Comparison of ENCODE assay signal across 20 cellular contexts in the genomic region with DNA sequence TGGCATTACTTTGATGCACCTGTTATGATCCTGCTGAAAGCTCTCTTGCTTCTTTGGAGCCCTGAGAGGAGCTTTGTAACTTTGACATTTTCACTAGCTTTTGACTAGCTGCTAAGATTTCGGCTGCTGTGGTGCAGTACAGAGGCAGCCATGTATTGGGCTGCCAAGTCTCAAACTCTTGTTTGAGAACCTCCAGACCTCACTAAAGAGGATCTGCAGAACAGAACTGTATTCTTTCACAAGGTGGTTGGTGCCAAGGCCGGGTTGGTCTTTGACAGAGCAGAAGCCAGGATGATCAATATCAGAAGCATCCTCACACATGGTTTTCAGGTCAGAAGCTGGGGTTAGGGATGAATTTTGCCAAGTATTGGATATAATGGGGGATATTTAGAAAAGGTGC. TPM values are rescaled to one million over a fixed set of nuclear protein-coding genes. Genes with fewer than 3 reads are reported as not detected.
DNase-seq lines count a peak whose midpoint lies in the region; ATAC-seq, FAIRE-seq and TF ChIP-seq lines count a peak whose summit lies in the region.
"Had no signal": no experiment of that assay in that cellular context is flagged by ENCODE, and none has a peak within 500 bp of the region (broad histone marks: within the 10 kb centered on the region; RNA-seq: fewer than 3 reads in every experiment).

No MANE protein-coding gene starts in this region.

- peaks cover 20% of the 10 kb centered on the region for H3K27me3 Mint-ChIP-seq in activated naive CD4-positive, alpha-beta T cell treated with anti-CD3 and anti-CD28 coated beads for 36 hours (ENCODE audit: low read depth)

- DNase-seq in activated naive CD4-positive, alpha-beta T cell treated with anti-CD3 and anti-CD28 coated beads for 36 hours: no peak
- DNase-seq in activated naive CD4-positive, alpha-beta T cell (lab: John Stamatoyannopoulos, UW): no peak
- no peak for DNase-seq in keratinocyte (ENCODE audit: low read depth, low spot score)
- no peak for DNase-seq in stimulated activated CD4-positive, alpha-beta T cell treated with anti-CD3 and anti-CD28 coated beads, Interleukin-15, amount 100 ng/mL, for 24 hours
- DNase-seq: AML-193; Caco-2; Calu3; CD4-positive, alpha-beta T cell; CD8-positive, alpha-beta T cell; DMS79 treated with DMSO at 0.1 percent for 48 hours; GF-D8 had no signal

- H3K4me2 ChIP-seq in keratinocyte (ENCODE audit: control insufficient read depth, extremely low read depth, insufficient read depth, low read depth, low read length): no peak overlapping the region
- H3K4me2 ChIP-seq: A549; BLaER1 treated with 17β-estradiol and CSF1 and Interleukin-3, amounts not matched to agents 10 nM and 100 nM had no signal

- no peaks in the 10 kb centered on the region for H3K36me3 Mint-ChIP-seq in activated naive CD4-positive, alpha-beta T cell treated with anti-CD3 and anti-CD28 coated beads for 36 hours (ENCODE audit: low read depth)
- H3K36me3 Mint-ChIP-seq: CD8-positive, alpha-beta T cell had no signal

- H3K27ac Mint-ChIP-seq in activated naive CD4-positive, alpha-beta T cell treated with anti-CD3 and anti-CD28 coated beads for 36 hours: peak overlapping the region; percentile 15
- H3K27ac Mint-ChIP-seq: B cell; CD4-positive, alpha-beta T cell; CD8-positive, alpha-beta T cell had no signal

- H3K4me1 Mint-ChIP-seq in activated naive CD4-positive, alpha-beta T cell treated with anti-CD3 and anti-CD28 coated beads for 36 hours (ENCODE audit: low read depth): peaks cover 2% of the 10 kb centered on the region
- H3K4me1 Mint-ChIP-seq: B cell had no signal

- H2AFZ ChIP-seq in keratinocyte (ENCODE audit: control insufficient read depth, low read length): no peak overlapping the region

- dilution Hi-C loops in keratinocyte (cut with MboI; ENCODE audit: extremely low pct_ligation_motif_present, low sequenced_read_pairs): no loop called here

- no peak overlapping the region for H3K9ac ChIP-seq in keratinocyte (ENCODE audit: control insufficient read depth, extremely low read depth, insufficient read depth, low read length)
- H3K9ac ChIP-seq: BLaER1 treated with 17β-estradiol and CSF1 and Interleukin-3, amounts not matched to agents 10 nM and 100 nM had no signal

- no peaks in the 10 kb centered on the region for H3K9me3 Mint-ChIP-seq in activated naive CD4-positive, alpha-beta T cell treated with anti-CD3 and anti-CD28 coated beads for 36 hours
- H3K9me3 Mint-ChIP-seq: CD4-positive, alpha-beta T cell; CD8-positive, alpha-beta T cell had no signal

- H3K9me1 ChIP-seq in keratinocyte (ENCODE audit: control insufficient read depth, extremely low read depth, insufficient read depth, low read length): no peaks in the 10 kb centered on the region

- H3K4me3 ChIP-seq in keratinocyte (ENCODE audit: control insufficient read depth in 2 of 3, extremely low read depth in 1 of 3, insufficient read depth in 2 of 3, low read depth in 1 of 3, low read length in 3 of 3): no peak overlapping the region
- H3K4me3 ChIP-seq: A549; BLaER1 treated with 17β-estradiol and CSF1 and Interleukin-3, amounts not matched to agents 10 nM and 100 nM had no signal

- H4K20me1 ChIP-seq in keratinocyte (ENCODE audit: control insufficient read depth, extremely low read depth, insufficient read depth, low read length): no peaks in the 10 kb centered on the region
- H4K20me1 ChIP-seq: BLaER1 treated with 17β-estradiol and CSF1 and Interleukin-3, amounts not matched to agents 10 nM and 100 nM had no signal

- no peak for ATAC-seq in GM19328 (IDR thresholded peaks at IDR 0.05; ENCODE audit: unreplicated experiment)
- ATAC-seq: A549; CD8-positive, alpha-beta T cell had no signal

- H3K9me3 ChIP-seq in keratinocyte (ENCODE audit: control insufficient read depth, low read depth, low read length): no peaks in the 10 kb centered on the region
- H3K9me3 ChIP-seq: A549; BLaER1 treated with 17β-estradiol and CSF1 and Interleukin-3, amounts not matched to agents 10 nM and 100 nM; Caco-2 had no signal

- intact Hi-C loops in activated naive CD4-positive, alpha-beta T cell treated with anti-CD3 and anti-CD28 coated beads for 36 hours (cut with micrococcal nuclease): no loop called here

- H3K27ac ChIP-seq in keratinocyte (ENCODE audit: control insufficient read depth, insufficient read depth, low read length): no peak overlapping the region
- H3K27ac ChIP-seq: 22Rv1; A549; BLaER1 treated with 17β-estradiol and CSF1 and Interleukin-3, amounts not matched to agents 10 nM and 100 nM; C4-2B had no signal

- no peaks in the 10 kb centered on the region for H3K27me3 ChIP-seq in keratinocyte (ENCODE audit: control insufficient read depth, extremely low read depth, insufficient read depth, low read length)
- H3K27me3 ChIP-seq: BLaER1 treated with 17β-estradiol and CSF1 and Interleukin-3, amounts not matched to agents 10 nM and 100 nM had no signal

- no peaks in the 10 kb centered on the region for H3K36me3 ChIP-seq in keratinocyte (ENCODE audit: control insufficient read depth in 2 of 2, extremely low read depth in 1 of 2, insufficient read depth in 2 of 2, low read length in 2 of 2)
- H3K36me3 ChIP-seq: BLaER1 treated with 17β-estradiol and CSF1 and Interleukin-3, amounts not matched to agents 10 nM and 100 nM had no signal

- no peak for TF ChIP-seq CTCF in keratinocyte (optimal IDR thresholded peaks at IDR 0.05 in 1 of 3, IDR thresholded peaks at IDR 0.05 in 1 of 3, conservative IDR thresholded peaks at IDR 0.05 in 1 of 3; ENCODE audit: extremely low read depth in 1 of 3, insufficient read depth in 2 of 3, low read length in 3 of 3)

- peak; percentile 20 for FAIRE-seq in keratinocyte (lab: Jason Lieb, UNC)
- FAIRE-seq: D721Med, GM12891, GM19239 had no signal

- CTCF ChIA-PET in activated naive CD4-positive, alpha-beta T cell treated with anti-CD3 and anti-CD28 coated beads for 36 hours (lab: Charles Lee): interaction anchor here (0.6 to 1.4 kb wide), 3 partner anchors 9 to 218 kb away, joined by 3 read pairs; no protein-coding TSS in a partner anchor

- H3K79me2 ChIP-seq in keratinocyte (ENCODE audit: control insufficient read depth, insufficient read depth, low read length): no peaks in the 10 kb centered on the region

- no peaks in the 10 kb centered on the region for H3K4me1 ChIP-seq in keratinocyte (ENCODE audit: control insufficient read depth, extremely low read depth, insufficient read depth, low read length)
- H3K4me1 ChIP-seq: A549, Caco-2 had no signal

- H3K4me3 Mint-ChIP-seq in activated naive CD4-positive, alpha-beta T cell treated with anti-CD3 and anti-CD28 coated beads for 36 hours: no peak overlapping the region
- H3K4me3 Mint-ChIP-seq: B cell; CD4-positive, alpha-beta T cell; CD8-positive, alpha-beta T cell had no signal

RNA-seq across cellular contexts. Expression of a gene that starts 34.6 kb away (rescaled TPM):
- total RNA-seq in activated naive CD4-positive, alpha-beta T cell treated with anti-CD3 and anti-CD28 coated beads for 36 hours: 10 to 100 TPM; 66.5 to 67.2 TPM
- polyA plus RNA-seq in keratinocyte: 33.8 to 49.5 TPM (median 44.6 TPM) in 3 replicates
- polyA plus RNA-seq in keratinocyte (2011; ENCODE audit: low read depth): 86.3 TPM
- 2.0 and 3.8 TPM in 2 replicates for polyA plus RNA-seq in keratinocyte (2011; cell fraction: cytosol; rRNA removed)
- 379 and 453 TPM in 2 replicates for polyA plus RNA-seq in keratinocyte (2011; cell fraction: nucleus; rRNA removed)
- 15.6 and 32.3 TPM in 2 replicates for polyA plus RNA-seq in keratinocyte (2012; ENCODE audit: low replicate concordance)
- polyA minus RNA-seq in keratinocyte: 11.2 to 21.5 TPM (median 16.8 TPM) in 3 replicates
- polyA minus RNA-seq in keratinocyte (2011; cell fraction: cytosol; rRNA and poly(A)+ RNA removed): 4.4 TPM
- 40.6 and 53.4 TPM in 2 replicates for polyA minus RNA-seq in keratinocyte (2011; cell fraction: nucleus; rRNA and poly(A)+ RNA removed)
